ENCODE assay signal across 9 cellular contexts in the genomic region with DNA sequence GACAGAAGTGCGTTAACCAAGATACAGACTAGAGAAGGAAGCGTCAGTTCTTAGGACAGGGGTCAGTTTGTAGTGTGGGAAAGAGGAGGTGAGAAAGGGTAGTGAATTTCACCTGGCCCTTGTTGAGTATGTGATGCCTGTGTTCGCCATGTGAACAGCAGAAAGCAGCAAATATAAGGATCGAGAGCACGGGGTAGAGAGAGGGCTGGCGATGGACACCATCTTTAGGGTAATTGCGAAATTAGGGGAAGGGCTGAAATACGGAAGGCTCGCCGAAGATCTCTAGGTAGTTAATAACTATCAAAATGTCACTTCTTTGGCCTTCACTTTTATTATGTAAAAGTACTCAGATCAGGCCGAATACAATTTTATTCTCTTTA. TPM values are rescaled to one million over a fixed set of nuclear protein-coding genes. Genes with fewer than 3 reads are reported as not detected.
DNase-seq lines count a peak whose midpoint lies in the region; ATAC-seq and TF ChIP-seq lines count a peak whose summit lies in the region.
"Had no signal": no experiment of that assay in that cellular context is flagged by ENCODE, and none has a peak within 500 bp of the region (broad histone marks: within the 10 kb centered on the region; RNA-seq: fewer than 3 reads in every experiment).

No MANE protein-coding gene starts in this region.

- H2AFZ ChIP-seq in Karpas-422 (ENCODE audit: low read length), result 0 out of 2 replicates have a peak overlapping the region, but pooled peaks have one; percentile 25

- ATAC-seq in central memory CD8-positive, alpha-beta T cell (replicated peaks; ENCODE audit: extremely low read depth, poor library complexity, severe bottlenecking), result no peak
- ATAC-seq in natural killer cell treated with Interleukin-12 subunit alpha and Interleukin-12 subunit beta and Interleukin-15 and Interleukin-18, amount 100 ng/mL, for 72 hours, result no peak
- no peak for ATAC-seq in HG03460 (IDR thresholded peaks at IDR 0.05; ENCODE audit: unreplicated experiment)
- no peak for ATAC-seq in GM19397 (IDR thresholded peaks at IDR 0.05; ENCODE audit: unreplicated experiment)
- ATAC-seq in HG03039 (IDR thresholded peaks at IDR 0.05; ENCODE audit: unreplicated experiment), result no peak

- H3K4me3 Mint-ChIP-seq in central memory CD8-positive, alpha-beta T cell, result peak overlapping the region; percentile 85
- peak overlapping the region; percentile 72 for H3K4me3 Mint-ChIP-seq in natural killer cell treated with Interleukin-12 subunit alpha and Interleukin-12 subunit beta and Interleukin-15 and Interleukin-18, amount 100 ng/mL, for 72 hours

- no peak for TF ChIP-seq CTCF in C4-2B (conservative IDR thresholded peaks at IDR 0.05)

- H3K36me3 Mint-ChIP-seq in central memory CD8-positive, alpha-beta T cell (ENCODE audit: insufficient read depth), result peaks cover 4% of the 10 kb centered on the region
- no peaks in the 10 kb centered on the region for H3K36me3 Mint-ChIP-seq in natural killer cell treated with Interleukin-12 subunit alpha and Interleukin-12 subunit beta and Interleukin-15 and Interleukin-18, amount 100 ng/mL, for 72 hours

- H3K27ac ChIP-seq in C4-2B (peak overlapping the region; percentile 88), Karpas-422 (ENCODE audit: low read length) (no peak overlapping the region)

- H3K9ac ChIP-seq in Karpas-422 (ENCODE audit: low read length), result no peak overlapping the region

- H3K9me3 Mint-ChIP-seq in central memory CD8-positive, alpha-beta T cell, result no peaks in the 10 kb centered on the region
- no peaks in the 10 kb centered on the region for H3K9me3 Mint-ChIP-seq in natural killer cell treated with Interleukin-12 subunit alpha and Interleukin-12 subunit beta and Interleukin-15 and Interleukin-18, amount 100 ng/mL, for 72 hours

- H4K20me1 ChIP-seq in Karpas-422 (ENCODE audit: insufficient read depth, low read depth, low read length), result no peaks in the 10 kb centered on the region

- H3K36me3 ChIP-seq in Karpas-422 (ENCODE audit: insufficient read depth, low read length), result no peaks in the 10 kb centered on the region

- H3K4me1 ChIP-seq in Karpas-422 (ENCODE audit: low read length), result peaks cover 29% of the 10 kb centered on the region

- peaks cover 29% of the 10 kb centered on the region for H3K79me2 ChIP-seq in Karpas-422 (ENCODE audit: low read length)

- H3K9me3 ChIP-seq in Karpas-422 (ENCODE audit: low read length), result no peaks in the 10 kb centered on the region

- DNase-seq in Karpas-422 (no peak), head of caudate nucleus (no peak)
- DNase-seq in central memory CD8-positive, alpha-beta T cell (ENCODE audit: low spot score in 2 of 2), result no peak
- DNase-seq in natural killer cell treated with Interleukin-12 subunit alpha and Interleukin-12 subunit beta and Interleukin-15 and Interleukin-18, amount 100 ng/mL, for 72 hours (ENCODE audit: low spot score), result no peak
- DNase-seq: COR-L47 had no signal

- peak overlapping the region; percentile 74; the same call in 1 of the 2 replicates for H3K4me3 ChIP-seq in Karpas-422 (ENCODE audit: low read length)

- no peaks in the 10 kb centered on the region for H3K9me2 ChIP-seq in Karpas-422 (replicated peaks; ENCODE audit: insufficient read depth, low read length)

- intact Hi-C loops in head of caudate nucleus (cut with DNase I), result loop anchor here (10.0 kb wide), 1 partner anchor 211 kb away; no protein-coding TSS in a partner anchor

- H3K27me3 Mint-ChIP-seq in central memory CD8-positive, alpha-beta T cell, result peaks cover 87% of the 10 kb centered on the region
- H3K27me3 Mint-ChIP-seq in natural killer cell treated with Interleukin-12 subunit alpha and Interleukin-12 subunit beta and Interleukin-15 and Interleukin-18, amount 100 ng/mL, for 72 hours, result peaks cover 34 to 39% of the 10 kb centered on the region in 2 donors

- H3K4me1 Mint-ChIP-seq in central memory CD8-positive, alpha-beta T cell, result peaks cover 23% of the 10 kb centered on the region
- peaks cover 21 to 26% of the 10 kb centered on the region in 2 donors for H3K4me1 Mint-ChIP-seq in natural killer cell treated with Interleukin-12 subunit alpha and Interleukin-12 subunit beta and Interleukin-15 and Interleukin-18, amount 100 ng/mL, for 72 hours (ENCODE audit: low read depth in 2 of 2)

- H3K27ac Mint-ChIP-seq in central memory CD8-positive, alpha-beta T cell (ENCODE audit: low read depth), result no peak overlapping the region
- no peak overlapping the region for H3K27ac Mint-ChIP-seq in natural killer cell treated with Interleukin-12 subunit alpha and Interleukin-12 subunit beta and Interleukin-15 and Interleukin-18, amount 100 ng/mL, for 72 hours

- peak overlapping the region; percentile 76 for H3K4me2 ChIP-seq in Karpas-422 (ENCODE audit: low read depth, low read length, poor library complexity, severe bottlenecking)

- H3K27me3 ChIP-seq in Karpas-422 (ENCODE audit: low read length), result no peaks in the 10 kb centered on the region

RNA-seq across cellular contexts. Expression of a gene that starts 6.2 kb away (rescaled TPM):
- 16.4 and 34.3 TPM in 2 replicates for total RNA-seq in Karpas-422 (2014; rRNA removed; shearing (Covaris generic); ENCODE audit: low replicate concordance)
- total RNA-seq in natural killer cell treated with Interleukin-12 subunit alpha and Interleukin-12 subunit beta and Interleukin-15 and Interleukin-18, amount 100 ng/mL, for 72 hours, result 1 to 10 TPM in 1 of 2 donors, under 1 TPM in 1; 0.73 to 1.3 TPM

RNA-seq across cellular contexts. Expression of a gene that starts 44.9 kb away (rescaled TPM):
- 3.9 and 7.3 TPM in 2 replicates for total RNA-seq in Karpas-422 (2014; rRNA removed; shearing (Covaris generic); ENCODE audit: low replicate concordance)
- total RNA-seq in natural killer cell treated with Interleukin-12 subunit alpha and Interleukin-12 subunit beta and Interleukin-15 and Interleukin-18, amount 100 ng/mL, for 72 hours, result 10 to 100 TPM; 11.3 to 17.7 TPM
